Comparison of ENCODE assay signal across 11 cellular contexts in genomic region chr3:38996193-38996592, GRCh38. TPM values are rescaled to one million over a fixed set of nuclear protein-coding genes. Genes with fewer than 3 reads are reported as not detected.
"Had no signal": no experiment of that assay in that cellular context is flagged by ENCODE, and none has a peak within 500 bp of the region (broad histone marks: within the 10 kb centered on the region; RNA-seq: fewer than 3 reads in every experiment).

No MANE protein-coding gene starts in this region.

- DNase-seq: GM23248, GOT3, H7, KG1 had no signal

- H2AFZ ChIP-seq: GM23248 had no signal

- ATAC-seq: HCT116, HepG2, K562 had no signal

- H3K9me3 ChIP-seq: HAP-1 had no signal

- H3K4me1 ChIP-seq: HAP-1 had no signal

- H3K4me3 ChIP-seq: GM23248, HAP-1, K562 had no signal

- H3K36me3 ChIP-seq: HAP-1 had no signal

- H3K9ac ChIP-seq: GM23248 had no signal

- H3K27ac ChIP-seq: GM23248, HL-60 had no signal

RNA-seq across cellular contexts. Expression of gene SCN11A, which starts 55.6 kb away (rescaled TPM):
- total RNA-seq: GM23248, H4, HT1080 had no signal
- polyA plus RNA-seq: GM23248 had no signal
